8 cellular contexts compared by ENCODE assay signal in the genomic region with DNA sequence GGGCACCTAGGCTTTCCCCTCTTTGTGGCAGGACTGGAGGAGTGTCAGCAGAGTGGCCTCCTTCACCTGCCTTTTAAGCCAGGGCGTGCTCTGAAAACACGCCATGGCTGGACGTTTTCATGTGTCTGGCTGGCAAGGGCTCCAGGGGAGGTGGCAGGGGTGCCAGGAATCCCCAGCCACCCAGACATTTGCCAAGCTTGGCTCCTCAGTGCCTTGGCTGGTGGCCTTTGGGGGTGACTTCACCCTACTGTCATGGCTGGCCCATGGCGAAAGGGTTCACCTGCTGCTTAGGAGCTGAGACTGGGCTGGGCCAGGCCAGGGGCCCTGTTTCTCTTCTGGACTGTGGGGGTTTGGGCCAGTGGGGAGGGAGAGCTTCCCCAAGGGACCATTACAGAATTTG. TPM values are rescaled to one million over a fixed set of nuclear protein-coding genes. Genes with fewer than 3 reads are reported as not detected.
DNase-seq lines count a peak whose midpoint lies in the region; ATAC-seq and TF ChIP-seq lines count a peak whose summit lies in the region.

No MANE protein-coding gene starts in this region.

- H3K4me3 ChIP-seq in DOHH2 (ENCODE audit: low read length): peak overlapping the region; percentile 67; the same call in 1 of the 2 replicates
- H3K4me3 ChIP-seq in left ventricle myocardium inferior: peak overlapping the region; percentile 49
- H3K4me3 ChIP-seq in skin epidermis: no peak overlapping the region

- H3K27ac Mint-ChIP-seq in activated CD4-positive, alpha-beta memory T cell treated with anti-CD3 and anti-CD28 coated beads for 36 hours: peak overlapping the region; percentile 100
- no peak overlapping the region for H3K27ac Mint-ChIP-seq in Calu3 (ENCODE audit: unreplicated experiment)

- ATAC-seq in HG03521 (IDR thresholded peaks at IDR 0.05; ENCODE audit: unreplicated experiment): no peak

- peaks cover 31% of the 10 kb centered on the region for H3K36me3 Mint-ChIP-seq in activated CD4-positive, alpha-beta memory T cell treated with anti-CD3 and anti-CD28 coated beads for 36 hours
- H3K36me3 Mint-ChIP-seq in Calu3 (ENCODE audit: insufficient read depth, unreplicated experiment): no peaks in the 10 kb centered on the region

- no peak for DNase-seq in activated CD4-positive, alpha-beta memory T cell treated with anti-CD3 and anti-CD28 coated beads for 36 hours
- DNase-seq in left ventricle myocardium inferior (peak; percentile 29), Calu3 (no peak), RPMI8226 (no peak), DMS114 treated with DMSO at 0.1 percent for 48 hours (lab: John Stamatoyannopoulos, UW; ENCODE audit: unreplicated experiment) (no peak)

- H3K9me3 Mint-ChIP-seq in activated CD4-positive, alpha-beta memory T cell treated with anti-CD3 and anti-CD28 coated beads for 36 hours: no peaks in the 10 kb centered on the region
- no peaks in the 10 kb centered on the region for H3K9me3 Mint-ChIP-seq in Calu3 (ENCODE audit: low read depth, unreplicated experiment)

- H3K36me3 ChIP-seq in DOHH2 (ENCODE audit: control insufficient read depth, low read length) (peaks cover 55% of the 10 kb centered on the region), left ventricle myocardium inferior (peaks cover 7% of the 10 kb centered on the region)

- H3K27me3 ChIP-seq in DOHH2 (ENCODE audit: control insufficient read depth, low read length) (no peaks in the 10 kb centered on the region), left ventricle myocardium inferior (ENCODE audit: low read depth) (no peaks in the 10 kb centered on the region)

- H3K9me3 ChIP-seq in DOHH2 (ENCODE audit: control insufficient read depth, insufficient read depth, low read length) (no peaks in the 10 kb centered on the region), left ventricle myocardium inferior (replicated peaks) (no peaks in the 10 kb centered on the region)

- TF ChIP-seq CTCF in DOHH2 (IDR thresholded peaks at IDR 0.05; ENCODE audit: low read depth, low read length, poor library complexity, severe bottlenecking) (no peak), left ventricle myocardium inferior (IDR thresholded peaks at IDR 0.05; ENCODE audit: borderline replicate concordance) (no peak), Calu3 (IDR thresholded peaks at IDR 0.05; ENCODE audit: unreplicated experiment) (no peak)

- CTCF ChIA-PET in activated CD4-positive, alpha-beta memory T cell treated with anti-CD3 and anti-CD28 coated beads for 36 hours (lab: Charles Lee): interaction anchor here (1.5 kb wide), 1 partner anchor 90 kb away, joined by 6 read pairs; no protein-coding TSS in a partner anchor
- CTCF ChIA-PET in Calu3 (lab: Charles Lee): no interaction called here

- BruUV-seq in Calu3 (replicated peaks; lab: Mats Ljungman, UMichigan): no TSS peak

- peak overlapping the region; percentile 93 for H3K4me3 Mint-ChIP-seq in activated CD4-positive, alpha-beta memory T cell treated with anti-CD3 and anti-CD28 coated beads for 36 hours
- no peak overlapping the region for H3K4me3 Mint-ChIP-seq in Calu3 (ENCODE audit: low read depth, unreplicated experiment)

- H3K4me2 ChIP-seq in DOHH2 (ENCODE audit: low read length): peak overlapping the region; percentile 89

- H3K27me3 Mint-ChIP-seq in activated CD4-positive, alpha-beta memory T cell treated with anti-CD3 and anti-CD28 coated beads for 36 hours: no peaks in the 10 kb centered on the region
- H3K27me3 Mint-ChIP-seq in Calu3 (ENCODE audit: unreplicated experiment): no peaks in the 10 kb centered on the region

- intact Hi-C loops in activated CD4-positive, alpha-beta memory T cell treated with anti-CD3 and anti-CD28 coated beads for 36 hours (cut with micrococcal nuclease): no loop called here
- intact Hi-C loops in left ventricle myocardium inferior (cut with micrococcal nuclease): no loop called here
- intact Hi-C loops in Calu3 (cut with micrococcal nuclease; ENCODE audit: unreplicated experiment): no loop called here

- H3K4me1 ChIP-seq in DOHH2 (ENCODE audit: control insufficient read depth, low read length) (peaks cover 100% of the 10 kb centered on the region), left ventricle myocardium inferior (peaks cover 100% of the 10 kb centered on the region)

- H3K79me2 ChIP-seq in DOHH2 (ENCODE audit: control insufficient read depth, low read length): peaks cover 100% of the 10 kb centered on the region

- H3K4me1 Mint-ChIP-seq in activated CD4-positive, alpha-beta memory T cell treated with anti-CD3 and anti-CD28 coated beads for 36 hours (ENCODE audit: low read depth): peaks cover 98% of the 10 kb centered on the region
- H3K4me1 Mint-ChIP-seq in Calu3 (ENCODE audit: low read depth, unreplicated experiment): no peaks in the 10 kb centered on the region

- H3F3A ChIP-seq in DOHH2 (ENCODE audit: control insufficient read depth, insufficient read depth): peaks cover 22% of the 10 kb centered on the region

- POLR2A ChIA-PET in activated CD4-positive, alpha-beta memory T cell treated with anti-CD3 and anti-CD28 coated beads for 36 hours (lab: Charles Lee): interaction anchor here (0.6 to 7.5 kb wide), 5 partner anchors 9 to 30 kb away, joined by 3 to 97 read pairs (median 3); partner anchors contain the start of gene KLF13

- H3K27ac ChIP-seq in DOHH2 (ENCODE audit: low read depth, low read length) (peak overlapping the region; percentile 83; the same call in 1 of the 2 replicates), left ventricle myocardium inferior (replicated peaks) (peak overlapping the region; percentile 100), skin epidermis (peak overlapping the region in 16 of 21 experiments; percentile 5 to 90 (median 71))

- H4K20me1 ChIP-seq in DOHH2 (ENCODE audit: control insufficient read depth, insufficient read depth, low read depth, low read length): peaks cover 21% of the 10 kb centered on the region

- no peaks in the 10 kb centered on the region for H3K9me2 ChIP-seq in DOHH2 (replicated peaks; ENCODE audit: control insufficient read depth, low read length)

RNA-seq across cellular contexts. Expression of gene KLF13, which starts 17.6 kb away (rescaled TPM):
- 100 to 1,000 TPM; 134 to 145 TPM for total RNA-seq in activated CD4-positive, alpha-beta memory T cell treated with anti-CD3 and anti-CD28 coated beads for 36 hours
- 62.3 TPM for total RNA-seq in left ventricle myocardium inferior
- total RNA-seq in Calu3 (2022): 14.1 and 22.9 TPM in 2 replicates

Comparison
In these comparisons a context has a peak if more than half of its experiments do, and no peak if none do; other contexts are left out.
1. H3K4me3 ChIP-seq: peak in DOHH2 (single experiment) and left ventricle myocardium inferior (single experiment); none in skin epidermis (0 of 7).
2. Peak in every context shown above with its lines, with median percentiles within 50 percentile points of each other: H3K27ac ChIP-seq.